ENCODE assay signal across 17 cellular contexts in genomic region chr18:10099539-10100140, GRCh38.
A peak's percentile ranks its signal among the peaks of the same experiment; 100 is the strongest.
DNase-seq lines count a peak whose midpoint lies in the region; ATAC-seq, FAIRE-seq and TF ChIP-seq lines count a peak whose summit lies in the region.
"Had no signal": no experiment of that assay in that cellular context is flagged by ENCODE, and none has a peak within 500 bp of the region (broad histone marks: within the 10 kb centered on the region; RNA-seq: fewer than 3 reads in every experiment).

No MANE protein-coding gene starts in this region.

- no peak overlapping the region for H2AFZ ChIP-seq in HepG2 (ENCODE audit: low read length)

- no peaks in the 10 kb centered on the region for H3K36me3 ChIP-seq in HepG2 (replicated peaks in 1 of 2; ENCODE audit: control insufficient read depth in 1 of 2, insufficient read depth in 2 of 2, low read length in 2 of 2)
- no peaks in the 10 kb centered on the region for H3K36me3 ChIP-seq in right lobe of liver

- WGBS in HepG2 (ENCODE audit: low lambda C conversion rate): 20% methylated on average over 7 of the region's 7 CpGs
- 8% methylated on average over 2 of the region's 7 CpGs for WGBS in right lobe of liver (ENCODE audit: insufficient coverage, low coverage, low lambda C conversion rate, missing lambda C conversion rate)

- H3K79me2 ChIP-seq in HepG2 (ENCODE audit: insufficient read depth, low read length): no peaks in the 10 kb centered on the region

- no peak overlapping the region for H3K4me2 ChIP-seq in HepG2 (ENCODE audit: low read depth, low read length)

- H3K9ac ChIP-seq in HepG2 (ENCODE audit: insufficient read depth, low read depth, low read length): no peak overlapping the region

- TF ChIP-seq EP300 in HepG2 (IDR thresholded peaks at IDR 0.05; ENCODE audit: low read depth in 2 of 2, low read length in 2 of 2): no peak
- TF ChIP-seq EP300 in HepG2 (CRISPR knock-in tag; IDR thresholded peaks at IDR 0.05; ENCODE audit: borderline replicate concordance): no peak

- DNase-seq in HepG2 (ENCODE audit: low spot score) (no peak), right lobe of liver (no peak), NCI-H146 (lab: John Stamatoyannopoulos, UW) (peak; percentile 66), fibroblast of mammary gland (ENCODE audit: low read depth) (peak; percentile 61), sciatic nerve (ENCODE audit: low spot score) (no peak), foreskin melanocyte (no peak)
- DNase-seq in activated CD4-positive, alpha-beta memory T cell treated with anti-CD3 and anti-CD28 coated beads, Interleukin-2, amount 10 ng/mL, durations not matched to agents 7 days and 5 days: no peak
- no peak for DNase-seq in activated CD4-positive, CD25-positive, alpha-beta regulatory T cell treated with anti-CD3 and anti-CD28 coated beads, Interleukin-2, amount 50 U/mL, for 72 hours
- DNase-seq: Caco-2, Kasumi-1, MV-4-11, NCI-H1436, NCI-H226, PC-3, T-helper 1 cell had no signal

- no peaks in the 10 kb centered on the region for H4K20me1 ChIP-seq in HepG2 (ENCODE audit: insufficient read depth, low read length)

- H3K4me3 Mint-ChIP-seq in activated CD4-positive, alpha-beta memory T cell treated with anti-CD3 and anti-CD28 coated beads, Interleukin-2, amount 10 ng/mL, durations not matched to agents 7 days and 5 days: no peak overlapping the region
- H3K4me3 Mint-ChIP-seq: CD14-positive monocyte had no signal

- no peak for TF ChIP-seq POLR2A in HepG2 (IDR thresholded peaks at IDR 0.05; ENCODE audit: insufficient read depth in 1 of 2, low read depth in 2 of 2, low read length in 2 of 2)
- TF ChIP-seq POLR2A in right lobe of liver (IDR thresholded peaks at IDR 0.05): no peak

- no peaks in the 10 kb centered on the region for H3K27me3 Mint-ChIP-seq in activated CD4-positive, alpha-beta memory T cell treated with anti-CD3 and anti-CD28 coated beads, Interleukin-2, amount 10 ng/mL, durations not matched to agents 7 days and 5 days

- TF ChIP-seq RAD21 in HepG2 (CRISPR knock-in tag; IDR thresholded peaks at IDR 0.05): no peak

- H3K4me3 ChIP-seq in HepG2 (replicated peaks in 1 of 3; ENCODE audit: insufficient read depth in 1 of 3, low read depth in 2 of 3, low read length in 3 of 3) (no peak overlapping the region), right lobe of liver (no peak overlapping the region), fibroblast of mammary gland (ENCODE audit: control insufficient read depth, low read depth, low read length) (no peak overlapping the region)

- no peaks in the 10 kb centered on the region for H3K4me1 ChIP-seq in HepG2 (ENCODE audit: insufficient read depth, low read length)
- no peaks in the 10 kb centered on the region for H3K4me1 ChIP-seq in right lobe of liver
- H3K4me1 ChIP-seq: Caco-2 had no signal

- H3K27ac ChIP-seq in HepG2 (ENCODE audit: extremely low read length, insufficient read depth, low read length): no peak overlapping the region
- H3K27ac ChIP-seq in right lobe of liver: no peak overlapping the region

- POLR2A ChIA-PET in HepG2 (lab: Yijun Ruan, JAX): no interaction called here
- POLR2A ChIA-PET in activated CD4-positive, alpha-beta memory T cell treated with anti-CD3 and anti-CD28 coated beads, Interleukin-2, amount 10 ng/mL, durations not matched to agents 7 days and 5 days (lab: Charles Lee): no interaction called here

- no peaks in the 10 kb centered on the region for H3K4me1 Mint-ChIP-seq in activated CD4-positive, alpha-beta memory T cell treated with anti-CD3 and anti-CD28 coated beads, Interleukin-2, amount 10 ng/mL, durations not matched to agents 7 days and 5 days

- ATAC-seq in HepG2 (no peak), right lobe of liver (no peak), sciatic nerve (no peak)
- ATAC-seq: PC-3 had no signal

- in situ Hi-C loops in HepG2 (cut with HindIII; ENCODE audit: extremely low pct_ligation_motif_present, low pct_unique_long_range_greater_than_20kb): no loop called here

- CTCF ChIA-PET in HepG2 (lab: Yijun Ruan, JAX; ENCODE audit: low intra/inter-chr PET ratio, low total read pairs): no interaction called here
- CTCF ChIA-PET in activated CD4-positive, alpha-beta memory T cell treated with anti-CD3 and anti-CD28 coated beads, Interleukin-2, amount 10 ng/mL, durations not matched to agents 7 days and 5 days (lab: Charles Lee): no interaction called here

- H3K36me3 Mint-ChIP-seq in activated CD4-positive, alpha-beta memory T cell treated with anti-CD3 and anti-CD28 coated beads, Interleukin-2, amount 10 ng/mL, durations not matched to agents 7 days and 5 days (ENCODE audit: low read depth): no peaks in the 10 kb centered on the region

- H3K9me3 Mint-ChIP-seq in activated CD4-positive, alpha-beta memory T cell treated with anti-CD3 and anti-CD28 coated beads, Interleukin-2, amount 10 ng/mL, durations not matched to agents 7 days and 5 days: no peaks in the 10 kb centered on the region

- no TSS peak for BruUV-seq in HepG2 (replicated peaks; lab: Mats Ljungman, UMichigan)

- H3K27me3 ChIP-seq in HepG2 (ENCODE audit: control insufficient read depth in 1 of 2, insufficient read depth in 2 of 2, low read length in 2 of 2) (no peaks in the 10 kb centered on the region; a peak in 1 of 5 replicates), right lobe of liver (no peaks in the 10 kb centered on the region)

- intact Hi-C loops in HepG2 (cut with micrococcal nuclease; ENCODE audit: unreplicated experiment) (no loop called here), right lobe of liver (cut with DNase I) (no loop called here), sciatic nerve (cut with DNase I) (no loop called here)

- H3K9me3 ChIP-seq in HepG2 (ENCODE audit: low read length) (no peaks in the 10 kb centered on the region), right lobe of liver (no peaks in the 10 kb centered on the region)

- no peak for TF ChIP-seq CTCF in HepG2 (CRISPR knock-in tag; IDR thresholded peaks at IDR 0.05)
- no peak for TF ChIP-seq CTCF in right lobe of liver (IDR thresholded peaks at IDR 0.05)
- TF ChIP-seq CTCF in fibroblast of mammary gland (conservative IDR thresholded peaks at IDR 0.05; ENCODE audit: control insufficient read depth, insufficient read depth, low read depth, low read length): no peak

- FAIRE-seq in HepG2 (lab: Jason Lieb, UNC): no peak
- FAIRE-seq: G401.6 had no signal

- H3K27ac Mint-ChIP-seq in activated CD4-positive, alpha-beta memory T cell treated with anti-CD3 and anti-CD28 coated beads, Interleukin-2, amount 10 ng/mL, durations not matched to agents 7 days and 5 days: no peak overlapping the region

TF ChIP-seq in HepG2, 621 proteins besides CTCF, POLR2A, EP300 and RAD21:
- TF ChIP-seq CEBPB (IDR thresholded peaks at IDR 0.05; ENCODE audit: borderline replicate concordance, low read depth, low read length) (peak; percentile 57; the same call in 1 of the 2 replicates), PTBP1 (IDR thresholded peaks at IDR 0.05; ENCODE audit: low read depth, low read length, poor library complexity, severe bottlenecking) (no peak), KDM2A (CRISPR knock-in tag; IDR thresholded peaks at IDR 0.05; ENCODE audit: borderline replicate concordance, low read depth) (no peak)

Comparison
In these comparisons a context has a peak if more than half of its experiments do, and no peak if none do; other contexts are left out.
1. DNase-seq: peak in NCI-H146 (single experiment) and fibroblast of mammary gland (single experiment); none in HepG2 (single experiment), right lobe of liver (0 of 3), activated CD4-positive, alpha-beta memory T cell treated with anti-CD3 and anti-CD28 coated beads, Interleukin-2, amount 10 ng/mL, durations not matched to agents 7 days and 5 days (single experiment), activated CD4-positive, CD25-positive, alpha-beta regulatory T cell treated with anti-CD3 and anti-CD28 coated beads, Interleukin-2, amount 50 U/mL, for 72 hours (single experiment), sciatic nerve (single experiment) and foreskin melanocyte (single experiment).